Comparison of ENCODE assay signal across 8 cellular contexts in the genomic region with DNA sequence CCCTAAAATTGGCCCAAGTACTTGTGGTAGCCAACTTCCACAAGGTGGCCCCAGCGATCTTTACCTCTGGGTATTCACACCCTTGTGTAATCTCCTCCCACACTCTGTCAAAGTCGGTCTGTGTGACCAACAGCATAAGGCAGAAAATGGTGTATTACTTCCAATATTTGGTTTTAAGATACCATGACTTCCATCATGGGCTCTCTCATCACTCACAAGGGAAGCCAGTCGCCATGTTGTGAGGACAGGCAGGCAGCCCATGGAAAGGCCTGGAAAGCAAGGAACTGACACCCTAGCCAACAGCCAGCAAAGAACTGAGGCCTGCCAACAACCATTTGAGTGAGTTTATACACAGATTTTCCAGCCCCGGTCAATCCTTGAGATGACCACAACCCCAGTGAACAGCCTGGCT.
DNase-seq lines count a peak whose midpoint lies in the region; ATAC-seq lines count a peak whose summit lies in the region.

No MANE protein-coding gene starts in this region.

- H3K27me3 Mint-ChIP-seq in dendritic cell treated with granulocyte-macrophage colony-stimulating factor and Interleukin-4, amounts not matched to agents 40 ng/mL and 50 ng/mL, for 4 days: no peaks in the 10 kb centered on the region

- peak overlapping the region; percentile 45 for H3K27ac Mint-ChIP-seq in dendritic cell treated with granulocyte-macrophage colony-stimulating factor and Interleukin-4, amounts not matched to agents 40 ng/mL and 50 ng/mL, for 4 days

- no peaks in the 10 kb centered on the region for H3K9me3 Mint-ChIP-seq in dendritic cell treated with granulocyte-macrophage colony-stimulating factor and Interleukin-4, amounts not matched to agents 40 ng/mL and 50 ng/mL, for 4 days

- peaks cover 4% of the 10 kb centered on the region for H3K4me1 Mint-ChIP-seq in dendritic cell treated with granulocyte-macrophage colony-stimulating factor and Interleukin-4, amounts not matched to agents 40 ng/mL and 50 ng/mL, for 4 days (ENCODE audit: low read depth)

- H3K36me3 Mint-ChIP-seq in dendritic cell treated with granulocyte-macrophage colony-stimulating factor and Interleukin-4, amounts not matched to agents 40 ng/mL and 50 ng/mL, for 4 days (ENCODE audit: low read depth): no peaks in the 10 kb centered on the region

- ATAC-seq in HG03354 (IDR thresholded peaks at IDR 0.05; ENCODE audit: poor library complexity, severe bottlenecking, unreplicated experiment): peak; percentile 97

- intact Hi-C loops in dendritic cell treated with granulocyte-macrophage colony-stimulating factor and Interleukin-4, amounts not matched to agents 40 ng/mL and 50 ng/mL, for 4 days (cut with micrococcal nuclease): loop anchor here (5.0 kb wide), 1 partner anchor 59 kb away; no protein-coding TSS in a partner anchor

- DNase-seq in CD1c-positive myeloid dendritic cell (ENCODE audit: extremely low spot score) (peak; percentile 93), GM19240 (ENCODE audit: insufficient read length, low spot score) (peak; percentile 48), NCI-H446 treated with DMSO at 0.1 percent for 48 hours (lab: John Stamatoyannopoulos, UW) (peak; percentile 63), lung microvascular endothelial cell (ENCODE audit: low read depth in 2 of 2) (peak; percentile 96 to 97)
- peak; percentile 68 to 73 for DNase-seq in activated CD4-positive, alpha-beta T cell treated with anti-CD3 and anti-CD28 coated beads for 4 hours
- DNase-seq in stimulated activated CD8-positive, alpha-beta memory T cell treated with anti-CD3 and anti-CD28 coated beads, Interleukin-4, amount 100 ng/mL, for 1 hour (ENCODE audit: low read depth in 2 of 2, low spot score in 1 of 2): peak; percentile 30 to 51

- no peak overlapping the region for H3K4me3 Mint-ChIP-seq in dendritic cell treated with granulocyte-macrophage colony-stimulating factor and Interleukin-4, amounts not matched to agents 40 ng/mL and 50 ng/mL, for 4 days

Comparison
In these comparisons a context has a peak if more than half of its experiments do, and no peak if none do; other contexts are left out.
1. Peak in every context shown above with its lines: DNase-seq and ATAC-seq.
2. DNase-seq: peak in every context shown above with its lines; median percentile 96 in lung microvascular endothelial cell; 93 in CD1c-positive myeloid dendritic cell; 70 in activated CD4-positive, alpha-beta T cell treated with anti-CD3 and anti-CD28 coated beads for 4 hours; 63 in NCI-H446 treated with DMSO at 0.1 percent for 48 hours; 48 in GM19240; 40 in stimulated activated CD8-positive, alpha-beta memory T cell treated with anti-CD3 and anti-CD28 coated beads, Interleukin-4, amount 100 ng/mL, for 1 hour.